ENCODE assay signal across 26 cellular contexts in genomic region chr14:71062581-71063303, GRCh38.
DNase-seq lines count a peak whose midpoint lies in the region; ATAC-seq, FAIRE-seq and TF ChIP-seq lines count a peak whose summit lies in the region.
"Had no signal": no experiment of that assay in that cellular context is flagged by ENCODE, and none has a peak within 500 bp of the region (broad histone marks: within the 10 kb centered on the region; RNA-seq: fewer than 3 reads in every experiment).

No MANE protein-coding gene starts in this region.

- no TSS peak for BruUV-seq in PC-3 (replicated peaks; lab: Mats Ljungman, UMichigan)
- no TSS peak for BruUV-seq in HepG2 (replicated peaks; lab: Mats Ljungman, UMichigan)

- peak overlapping the region; percentile 16; the same call in 1 of the 2 replicates for H3K27ac ChIP-seq in GM23248
- no peak overlapping the region for H3K27ac ChIP-seq in PC-3 (ENCODE audit: low read length)
- peak overlapping the region; percentile 30 for H3K27ac ChIP-seq in epithelial cell of prostate
- no peak overlapping the region for H3K27ac ChIP-seq in HepG2 (ENCODE audit: extremely low read length, insufficient read depth, low read length)
- H3K27ac ChIP-seq in gastroesophageal sphincter: no peak overlapping the region
- H3K27ac ChIP-seq: adrenal gland; BLaER1 treated with 17β-estradiol and CSF1 and Interleukin-3, amounts not matched to agents 10 nM and 100 nM; neural progenitor cell; Peyer's patch; SJCRH30 had no signal

- TF ChIP-seq POLR2A in HepG2 (IDR thresholded peaks at IDR 0.05; ENCODE audit: insufficient read depth in 1 of 2, low read depth in 2 of 2, low read length in 2 of 2) (no peak), gastroesophageal sphincter (IDR thresholded peaks at IDR 0.05) (no peak)

- no peak for TF ChIP-seq RAD21 in HepG2 (CRISPR knock-in tag; IDR thresholded peaks at IDR 0.05)

- H4K20me1 ChIP-seq in GM23248 (ENCODE audit: insufficient read depth): no peaks in the 10 kb centered on the region
- H4K20me1 ChIP-seq in PC-3 (ENCODE audit: low read length): no peaks in the 10 kb centered on the region
- no peaks in the 10 kb centered on the region for H4K20me1 ChIP-seq in HepG2 (ENCODE audit: insufficient read depth, low read length)

- H3K4me3 ChIP-seq in GM23248: no peak overlapping the region
- H3K4me3 ChIP-seq in PC-3 (ENCODE audit: low read length): no peak overlapping the region
- no peak overlapping the region for H3K4me3 ChIP-seq in HepG2 (replicated peaks in 1 of 3; ENCODE audit: insufficient read depth in 1 of 3, low read depth in 2 of 3, low read length in 3 of 3)
- no peak overlapping the region for H3K4me3 ChIP-seq in gastroesophageal sphincter
- H3K4me3 ChIP-seq: adrenal gland; BLaER1 treated with 17β-estradiol and CSF1 and Interleukin-3, amounts not matched to agents 10 nM and 100 nM; neural progenitor cell; Peyer's patch; SJCRH30 had no signal

- POLR2A ChIA-PET in PC-3 (lab: Charles Lee; ENCODE audit: unreplicated experiment) (no interaction called here), HepG2 (lab: Yijun Ruan, JAX) (no interaction called here)

- ATAC-seq in PC-3: peak; percentile 92
- ATAC-seq in HepG2: no peak
- ATAC-seq in gastroesophageal sphincter: no peak
- ATAC-seq in GM21528 (IDR thresholded peaks at IDR 0.05; ENCODE audit: low FRiP score, unreplicated experiment): no peak
- ATAC-seq: activated T-cell treated with anti-CD3 and anti-CD28 coated beads, Interleukin-2, amount 50 U/mL, for 72 hours; sciatic nerve; stimulated activated effector memory CD8-positive, alpha-beta T cell treated with anti-CD3 and anti-CD28 coated beads, Interleukin-12 subunit alpha, Interleukin-12 subunit beta, amount 100 ng/mL, for 72 hours; WTC11 had no signal

- no peak for TF ChIP-seq CTCF in PC-3 (conservative IDR thresholded peaks at IDR 0.05; ENCODE audit: low read depth, low read length)
- no peak for TF ChIP-seq CTCF in HepG2 (CRISPR knock-in tag; IDR thresholded peaks at IDR 0.05)
- TF ChIP-seq CTCF in gastroesophageal sphincter (IDR thresholded peaks at IDR 0.05): no peak

- DNase-seq in GM23248 (peak; percentile 49), PC-3 (peak; percentile 51), epithelial cell of prostate (ENCODE audit: low read depth, low spot score) (no peak), HepG2 (ENCODE audit: low spot score) (no peak), NCI-H1105 treated with DMSO at 0.1 percent for 48 hours (lab: John Stamatoyannopoulos, UW) (no peak)
- no peak for DNase-seq in activated CD4-positive, alpha-beta T cell treated with anti-CD3 and anti-CD28 coated beads, Interleukin-2, amount 50 U/mL, for 1 hour
- DNase-seq: activated CD4-positive, alpha-beta T cell treated with anti-CD3 and anti-CD28 coated beads, Interleukin-2, amount 10 ng/mL, durations not matched to agents 7 days and 5 days; activated naive CD4-positive, alpha-beta T cell treated with anti-CD3 and anti-CD28 coated beads for 36 hours; activated T-cell treated with anti-CD3 and anti-CD28 coated beads, Interleukin-2, amount 50 U/mL, for 72 hours; adrenal gland; effector CD4-positive, alpha-beta T cell; NCI-H1694; NCI-H524 treated with DMSO at 0.1 percent for 48 hours; Peyer's patch; posterior cingulate gyrus; SJCRH30; stimulated activated CD4-positive, alpha-beta T cell treated with anti-CD3 and anti-CD28 coated beads, Interleukin-12 subunit alpha, Interleukin-12 subunit beta, amount 100 ng/mL, for 4 hours; stimulated activated CD4-positive, alpha-beta T cell treated with anti-CD3 and anti-CD28 coated beads, Interleukin-4, amount 100 ng/mL, for 24 hours; substantia nigra had no signal

- H3K9me3 ChIP-seq in GM23248 (ENCODE audit: low read depth) (no peaks in the 10 kb centered on the region), PC-3 (ENCODE audit: low read length) (no peaks in the 10 kb centered on the region), HepG2 (ENCODE audit: low read length) (no peaks in the 10 kb centered on the region), gastroesophageal sphincter (peaks cover 0 to 4% (median 0%) of the 10 kb centered on the region in 3 donors)
- H3K9me3 ChIP-seq: adrenal gland, Peyer's patch had no signal

- no peak overlapping the region for H3K9ac ChIP-seq in GM23248
- H3K9ac ChIP-seq in PC-3 (ENCODE audit: low read length): no peak overlapping the region
- no peak overlapping the region for H3K9ac ChIP-seq in HepG2 (ENCODE audit: insufficient read depth, low read depth, low read length)
- H3K9ac ChIP-seq: BLaER1 treated with 17β-estradiol and CSF1 and Interleukin-3, amounts not matched to agents 10 nM and 100 nM; neural progenitor cell had no signal

- CTCF ChIA-PET in PC-3 (lab: Charles Lee) (no interaction called here), HepG2 (lab: Yijun Ruan, JAX; ENCODE audit: low intra/inter-chr PET ratio, low total read pairs) (no interaction called here)

- TF ChIP-seq EP300 in HepG2 (IDR thresholded peaks at IDR 0.05; ENCODE audit: low read depth in 2 of 2, low read length in 2 of 2) (no peak), HepG2 (CRISPR knock-in tag; IDR thresholded peaks at IDR 0.05; ENCODE audit: borderline replicate concordance) (no peak), gastroesophageal sphincter (IDR thresholded peaks at IDR 0.05) (no peak)

- FAIRE-seq in HepG2 (lab: Jason Lieb, UNC): no peak

- H3F3A ChIP-seq in GM23248 (ENCODE audit: insufficient read depth) (peaks cover 40% of the 10 kb centered on the region), PC-3 (ENCODE audit: low read length, unreplicated experiment) (no peaks in the 10 kb centered on the region)

- H2AFZ ChIP-seq in GM23248 (no peak overlapping the region), PC-3 (ENCODE audit: low read length) (no peak overlapping the region), HepG2 (ENCODE audit: low read length) (no peak overlapping the region)
- H2AFZ ChIP-seq: neural progenitor cell had no signal

- H3K4me1 ChIP-seq in GM23248 (ENCODE audit: insufficient read depth) (peaks cover 39% of the 10 kb centered on the region), PC-3 (ENCODE audit: insufficient read depth, low read length) (peaks cover 9% of the 10 kb centered on the region; the same call in 1 of the 2 replicates), HepG2 (ENCODE audit: insufficient read depth, low read length) (peaks cover 5% of the 10 kb centered on the region; the same call in 1 of the 2 replicates), gastroesophageal sphincter (no peaks in the 10 kb centered on the region)
- H3K4me1 ChIP-seq: adrenal gland; BLaER1 treated with 17β-estradiol and CSF1 and Interleukin-3, amounts not matched to agents 10 nM and 100 nM; neural progenitor cell; Peyer's patch; SJCRH30 had no signal

- no peaks in the 10 kb centered on the region for H3K27me3 ChIP-seq in GM23248 (replicated peaks; ENCODE audit: insufficient read depth)
- H3K27me3 ChIP-seq in PC-3 (ENCODE audit: low read length): no peaks in the 10 kb centered on the region
- H3K27me3 ChIP-seq in HepG2 (ENCODE audit: control insufficient read depth in 1 of 2, insufficient read depth in 2 of 2, low read length in 2 of 2): no peaks in the 10 kb centered on the region
- no peaks in the 10 kb centered on the region for H3K27me3 ChIP-seq in gastroesophageal sphincter
- H3K27me3 ChIP-seq: adrenal gland; BLaER1 treated with 17β-estradiol and CSF1 and Interleukin-3, amounts not matched to agents 10 nM and 100 nM; neural progenitor cell; Peyer's patch; SJCRH30 had no signal

- H3K79me2 ChIP-seq in GM23248 (ENCODE audit: insufficient read depth) (peaks cover 19% of the 10 kb centered on the region), PC-3 (ENCODE audit: low read length) (no peaks in the 10 kb centered on the region), HepG2 (ENCODE audit: insufficient read depth, low read length) (no peaks in the 10 kb centered on the region)

- 79 to 82% methylated on average over 5 of the region's 5 CpGs for WGBS in GM23248 (ENCODE audit: low coverage in 1 of 2, low lambda C conversion rate in 2 of 2, missing lambda C conversion rate in 2 of 2), 2 experiments
- 95% methylated on average over 5 of the region's 5 CpGs for WGBS in HepG2 (ENCODE audit: low lambda C conversion rate)
- 91 to 98% methylated on average over 5 of the region's 5 CpGs for WGBS in gastroesophageal sphincter (ENCODE audit: low coverage in 1 of 2), 2 donors

- peaks cover 26% of the 10 kb centered on the region for H3K36me3 ChIP-seq in GM23248 (ENCODE audit: low read depth)
- peaks cover 20% of the 10 kb centered on the region; the same call in 1 of the 2 replicates for H3K36me3 ChIP-seq in PC-3 (ENCODE audit: low read depth, low read length)
- peaks cover 8 to 25% of the 10 kb centered on the region in 2 experiments for H3K36me3 ChIP-seq in HepG2 (replicated peaks in 1 of 2; ENCODE audit: control insufficient read depth in 1 of 2, insufficient read depth in 2 of 2, low read length in 2 of 2)
- H3K36me3 ChIP-seq in gastroesophageal sphincter: peaks cover 0 to 84% of the 10 kb centered on the region in 2 donors

- H3K9me2 ChIP-seq in GM23248 (ENCODE audit: insufficient read depth) (no peaks in the 10 kb centered on the region), PC-3 (replicated peaks; ENCODE audit: low read length) (no peaks in the 10 kb centered on the region)

- H3K4me2 ChIP-seq in GM23248 (ENCODE audit: unreplicated experiment): peak overlapping the region; percentile 12
- no peak overlapping the region for H3K4me2 ChIP-seq in PC-3 (ENCODE audit: low read length)
- H3K4me2 ChIP-seq in HepG2 (ENCODE audit: low read depth, low read length): no peak overlapping the region
- H3K4me2 ChIP-seq: BLaER1 treated with 17β-estradiol and CSF1 and Interleukin-3, amounts not matched to agents 10 nM and 100 nM; neural progenitor cell had no signal

- intact Hi-C loops in PC-3 (cut with micrococcal nuclease) (no loop called here), HepG2 (cut with micrococcal nuclease; ENCODE audit: unreplicated experiment) (no loop called here)

- in situ Hi-C loops in GM23248 (cut with MboI): no loop called here
- in situ Hi-C loops in HepG2 (cut with HindIII; ENCODE audit: extremely low pct_ligation_motif_present, low pct_unique_long_range_greater_than_20kb): no loop called here

TF ChIP-seq in HepG2, 621 proteins besides CTCF, POLR2A, EP300 and RAD21 (continues in another document):
- no peak for TF ChIP-seq CENPBD1 (CRISPR knock-in tag; IDR thresholded peaks at IDR 0.05; ENCODE audit: borderline replicate concordance, low read depth)

Comparison
In these comparisons a context has a peak if more than half of its experiments do, and no peak if none do; other contexts are left out.
1. DNase-seq: peak in GM23248 (single experiment) and PC-3 (single experiment); none in epithelial cell of prostate (single experiment), HepG2 (single experiment), NCI-H1105 treated with DMSO at 0.1 percent for 48 hours (single experiment) and activated CD4-positive, alpha-beta T cell treated with anti-CD3 and anti-CD28 coated beads, Interleukin-2, amount 50 U/mL, for 1 hour (single experiment).
2. H3K27ac ChIP-seq: peak in GM23248 (single experiment) and epithelial cell of prostate (single experiment); none in PC-3 (single experiment), HepG2 (single experiment) and gastroesophageal sphincter (0 of 4).